Comparison of ENCODE assay signal across 17 cellular contexts in the genomic region with DNA sequence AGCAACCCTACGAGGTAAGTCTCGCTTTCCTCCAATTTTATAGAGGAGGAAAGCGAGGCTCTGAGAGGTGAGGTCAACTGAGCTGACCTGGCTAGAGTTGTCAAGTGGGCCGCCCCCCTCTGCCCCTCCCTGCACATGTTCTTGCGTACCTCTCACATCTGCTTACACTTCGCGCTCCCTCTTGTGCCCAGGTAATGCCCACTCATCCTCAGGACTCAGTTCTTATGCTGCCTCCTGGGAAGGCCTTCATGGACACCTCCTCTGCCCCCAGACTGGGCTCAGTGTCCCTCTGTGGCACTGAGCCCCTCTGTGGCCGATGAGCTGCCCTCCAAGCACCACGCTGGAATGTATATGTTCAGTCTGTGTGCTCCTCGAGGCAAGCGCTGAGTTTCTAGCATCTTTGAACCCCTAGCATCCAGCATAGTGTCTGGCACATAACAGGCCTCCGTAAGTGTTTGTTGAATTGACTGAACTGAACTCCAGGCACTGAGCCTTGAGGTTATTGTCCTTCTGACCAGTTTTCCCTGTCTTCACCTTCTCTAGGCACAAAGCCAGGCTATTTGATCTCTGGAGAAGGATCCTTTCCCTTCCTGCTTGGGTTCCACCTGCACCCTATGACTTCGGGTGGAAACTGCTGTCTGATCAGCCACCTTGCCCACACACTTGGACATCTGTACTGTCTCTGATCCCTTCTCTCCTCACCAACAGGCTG. TPM values are rescaled to one million over a fixed set of nuclear protein-coding genes. Genes with fewer than 3 reads are reported as not detected.
DNase-seq lines count a peak whose midpoint lies in the region; ATAC-seq and TF ChIP-seq lines count a peak whose summit lies in the region.
"Had no signal": no experiment of that assay in that cellular context is flagged by ENCODE, and none has a peak within 500 bp of the region (broad histone marks: within the 10 kb centered on the region; RNA-seq: fewer than 3 reads in every experiment).

No MANE protein-coding gene starts in this region.

- POLR2A ChIA-PET in Caco-2 (lab: Charles Lee): interaction anchor here (1.5 kb wide), 1 partner anchor 11 kb away, joined by 5 read pairs; no protein-coding TSS in a partner anchor

- ATAC-seq in HG03442 (IDR thresholded peaks at IDR 0.05; ENCODE audit: unreplicated experiment): no peak

- BruUV-seq in Caco-2 (replicated peaks; lab: Mats Ljungman, UMichigan): no TSS peak

- H3K4me1 ChIP-seq in Caco-2 (no peaks in the 10 kb centered on the region), breast epithelium (no peaks in the 10 kb centered on the region)
- H3K4me1 ChIP-seq: ascending aorta, pancreas had no signal

- intact Hi-C loops in Caco-2 (cut with micrococcal nuclease; ENCODE audit: unreplicated experiment): no loop called here
- intact Hi-C loops in breast epithelium (cut with DNase I; ENCODE audit: low total_unique reads): loop anchor here (10.0 kb wide), 1 partner anchor 1453 kb away; no protein-coding TSS in a partner anchor

- H3K27ac Mint-ChIP-seq in Caco-2 (ENCODE audit: unreplicated experiment) (peak overlapping the region; percentile 76), neural crest cell (ENCODE audit: unreplicated experiment) (peak overlapping the region; percentile 93)
- H3K27ac Mint-ChIP-seq: HFFc6 had no signal

- no peak for TF ChIP-seq POLR2A in breast epithelium (IDR thresholded peaks at IDR 0.05)

- in situ Hi-C loops in KBM-7 (cut with MboI; ENCODE audit: low pct_unique_long_range_greater_than_20kb, low sequenced_read_pairs): no loop called here

- H3K36me3 ChIP-seq in Caco-2 (ENCODE audit: control insufficient read depth, insufficient read depth, low read length) (no peaks in the 10 kb centered on the region), breast epithelium (no peaks in the 10 kb centered on the region)

- H3K27me3 ChIP-seq in Caco-2 (replicated peaks; ENCODE audit: control insufficient read depth, insufficient read depth, low read length) (no peaks in the 10 kb centered on the region), breast epithelium (no peaks in the 10 kb centered on the region)
- H3K27me3 ChIP-seq: ascending aorta, pancreas had no signal

- H3K4me3 ChIP-seq in Caco-2 (ENCODE audit: low read depth, low read length): no peak overlapping the region
- H3K4me3 ChIP-seq in breast epithelium: no peak overlapping the region
- H3K4me3 ChIP-seq: ascending aorta, pancreas, smooth muscle cell had no signal

- no peak for TF ChIP-seq CTCF in 22Rv1 (IDR thresholded peaks at IDR 0.05)
- no peak for TF ChIP-seq CTCF in Caco-2 (IDR thresholded peaks at IDR 0.05; ENCODE audit: insufficient read depth in 1 of 2, low read depth in 1 of 2, low read length in 1 of 2, severe bottlenecking in 1 of 2, unreplicated experiment in 1 of 2)
- no peak for TF ChIP-seq CTCF in breast epithelium (IDR thresholded peaks at IDR 0.05)
- TF ChIP-seq CTCF in neural crest cell (conservative IDR thresholded peaks at IDR 0.05): no peak

- no peaks in the 10 kb centered on the region for H3K27me3 Mint-ChIP-seq in Caco-2 (ENCODE audit: insufficient read depth, unreplicated experiment)
- H3K27me3 Mint-ChIP-seq in neural crest cell (ENCODE audit: low read depth): no peaks in the 10 kb centered on the region

- DNase-seq in Caco-2: no peak
- DNase-seq in breast epithelium (ENCODE audit: low spot score in 2 of 2): no peak
- no peak for DNase-seq in neural crest cell (ENCODE audit: low read depth, low spot score)
- no peak for DNase-seq in KBM-7
- DNase-seq in activated CD4-positive, alpha-beta T cell treated with anti-CD3 and anti-CD28 coated beads for 48 hours: no peak
- no peak for DNase-seq in NCI-H526 treated with DMSO at 0.1 percent for 48 hours (lab: John Stamatoyannopoulos, UW)
- DNase-seq: activated CD8-positive, alpha-beta memory T cell treated with anti-CD3 and anti-CD28 coated beads for 24 hours; activated effector memory CD4-positive, alpha-beta T cell treated with anti-CD3 and anti-CD28 coated beads, Interleukin-2, amount 50 U/mL, for 16 hours; HFFc6; NCI-H1105; NCI-H2171 treated with DMSO at 0.1 percent for 48 hours; pancreas; stimulated activated naive CD4-positive, alpha-beta T cell treated with Interleukin-2 at 50 U/mL for 16 hours had no signal

- CTCF ChIA-PET in Caco-2 (lab: Charles Lee): no interaction called here

- peaks cover 26% of the 10 kb centered on the region for H3K36me3 Mint-ChIP-seq in Caco-2 (ENCODE audit: insufficient read depth, unreplicated experiment)
- peaks cover 3% of the 10 kb centered on the region for H3K36me3 Mint-ChIP-seq in neural crest cell (ENCODE audit: low read depth)

- no peak overlapping the region for H3K4me3 Mint-ChIP-seq in Caco-2 (ENCODE audit: unreplicated experiment)
- no peak overlapping the region for H3K4me3 Mint-ChIP-seq in neural crest cell
- H3K4me3 Mint-ChIP-seq: HFFc6 had no signal

- H3K4me1 Mint-ChIP-seq in Caco-2 (ENCODE audit: low read depth, unreplicated experiment) (peaks cover 10% of the 10 kb centered on the region), neural crest cell (peaks cover 13% of the 10 kb centered on the region)

- peak overlapping the region; percentile 31 for H3K27ac ChIP-seq in 22Rv1
- peak overlapping the region; percentile 65 to 70 for H3K27ac ChIP-seq in breast epithelium
- H3K27ac ChIP-seq: ascending aorta, pancreas had no signal

- H3K9me3 Mint-ChIP-seq in Caco-2 (ENCODE audit: unreplicated experiment): no peaks in the 10 kb centered on the region
- H3K9me3 Mint-ChIP-seq in neural crest cell: no peaks in the 10 kb centered on the region
- H3K9me3 Mint-ChIP-seq: HFFc6 had no signal

- H3K9me3 ChIP-seq in Caco-2: no peaks in the 10 kb centered on the region
- H3K9me3 ChIP-seq in breast epithelium: no peaks in the 10 kb centered on the region
- H3K9me3 ChIP-seq: ascending aorta, pancreas had no signal

RNA-seq across cellular contexts. Expression of gene MOV10, which starts 13.5 kb away (rescaled TPM):
- total RNA-seq in Caco-2 (2022): 89.8 and 102 TPM in 2 replicates
- 10 to 100 TPM; 14.7 to 52.2 (median 42.6) TPM for total RNA-seq in breast epithelium
- total RNA-seq in neural crest cell: 74.9 and 77.2 TPM in 2 replicates

RNA-seq across cellular contexts. Expression of gene RHOC, which starts 19.0 kb away (rescaled TPM):
- total RNA-seq in Caco-2 (2022) (128 and 134 TPM in 2 replicates), breast epithelium (100 to 1,000 TPM; 150 to 302 (median 235) TPM), neural crest cell (114 and 125 TPM in 2 replicates)

RNA-seq across cellular contexts. Expression of gene PPM1J, which starts 27.2 kb away (rescaled TPM):
- 1.1 and 1.5 TPM in 2 replicates for total RNA-seq in Caco-2 (2022)
- 1 to 10 TPM in 2 of 3 donors, under 1 TPM in 1; 0.32 to 5.3 (median 4.9) TPM for total RNA-seq in breast epithelium
- 1.1 and 1.4 TPM in 2 replicates for total RNA-seq in neural crest cell
